In the genomic region with DNA sequence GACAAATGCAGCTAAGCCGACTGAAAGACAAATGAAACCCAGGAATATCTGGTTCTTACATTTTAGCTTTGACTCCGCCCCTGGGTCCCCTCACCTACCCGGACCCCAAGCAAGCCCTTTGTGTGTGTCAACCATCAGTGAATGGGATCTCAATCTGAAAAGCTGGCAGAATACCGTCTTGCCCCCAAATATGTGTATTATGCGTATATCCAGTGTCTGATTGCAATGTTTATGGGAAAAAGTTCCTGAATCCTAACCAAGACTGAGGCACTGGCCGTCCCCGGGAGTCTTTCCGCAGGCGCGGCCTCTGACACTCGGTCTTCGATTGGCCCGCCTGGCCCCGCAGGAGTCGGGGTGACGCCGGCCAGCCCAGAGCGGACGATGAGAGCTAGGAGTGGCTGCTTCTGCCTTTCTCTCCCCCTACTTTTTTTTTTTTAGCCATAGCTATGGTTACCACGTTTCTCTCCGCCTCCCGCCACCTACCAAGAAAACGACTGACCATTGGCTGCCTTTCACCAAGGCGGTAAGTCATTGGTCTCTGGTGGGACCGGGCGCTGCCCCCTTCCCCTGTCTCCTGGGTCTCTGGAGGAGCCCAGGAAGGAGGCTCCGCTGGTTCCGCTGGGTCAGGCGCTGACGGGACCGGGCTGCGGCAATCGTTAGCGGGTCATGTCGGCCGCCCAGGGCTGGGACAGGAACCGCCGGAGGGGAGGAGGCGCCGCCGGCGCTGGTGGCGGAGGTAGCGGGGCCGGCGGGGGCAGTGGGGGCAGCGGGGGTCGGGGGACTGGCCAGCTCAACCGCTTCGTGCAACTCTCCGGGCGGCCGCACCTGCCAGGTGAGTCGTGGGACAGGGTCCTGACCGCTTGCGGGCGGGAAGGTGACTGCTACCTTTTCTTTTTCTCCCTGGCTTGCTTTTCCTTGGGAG, we compare ENCODE assay signal across 8 cellular contexts. TPM values are rescaled to one million over a fixed set of nuclear protein-coding genes. Genes with fewer than 3 reads are reported as not detected.
A peak's percentile ranks its signal among the peaks of the same experiment; 100 is the strongest.
DNase-seq lines count a peak whose midpoint lies in the region; ATAC-seq, FAIRE-seq and TF ChIP-seq lines count a peak whose summit lies in the region.

A gene with protein sequence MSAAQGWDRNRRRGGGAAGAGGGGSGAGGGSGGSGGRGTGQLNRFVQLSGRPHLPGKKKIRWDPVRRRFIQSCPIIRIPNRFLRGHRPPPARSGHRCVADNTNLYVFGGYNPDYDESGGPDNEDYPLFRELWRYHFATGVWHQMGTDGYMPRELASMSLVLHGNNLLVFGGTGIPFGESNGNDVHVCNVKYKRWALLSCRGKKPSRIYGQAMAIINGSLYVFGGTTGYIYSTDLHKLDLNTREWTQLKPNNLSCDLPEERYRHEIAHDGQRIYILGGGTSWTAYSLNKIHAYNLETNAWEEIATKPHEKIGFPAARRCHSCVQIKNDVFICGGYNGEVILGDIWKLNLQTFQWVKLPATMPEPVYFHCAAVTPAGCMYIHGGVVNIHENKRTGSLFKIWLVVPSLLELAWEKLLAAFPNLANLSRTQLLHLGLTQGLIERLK (plus strand): TSS at position 557 of the 922 bp plus-strand sequence. CDS start 110 bp downstream, at position 667.

- H4K20me1 ChIP-seq in IMR-90 (ENCODE audit: insufficient read depth, low read length) (peaks cover 5% of the 10 kb centered on the region; the same call in 1 of the 2 replicates), endothelial cell of umbilical vein (replicated peaks; ENCODE audit: control insufficient read depth, extremely low read depth, insufficient read depth, low read length) (no peaks in the 10 kb centered on the region)

- no peaks in the 10 kb centered on the region for H3K27me3 ChIP-seq in IMR-90 (ENCODE audit: control insufficient read depth, insufficient read depth, low read length)
- no peaks in the 10 kb centered on the region for H3K27me3 ChIP-seq in endothelial cell of umbilical vein (ENCODE audit: control insufficient read depth in 2 of 2, insufficient read depth in 2 of 2, low read length in 2 of 2)

- H2BK120ac ChIP-seq in IMR-90 (ENCODE audit: low read depth, low read length) = peak within 1 kb of the TSS; percentile 75

- intact Hi-C loops in IMR-90 (cut with micrococcal nuclease) (loop anchor here (5.0 to 10.0 kb wide), 3 partner anchors 115 to 492 kb away; no protein-coding TSS in a partner anchor), endothelial cell of umbilical vein (cut with micrococcal nuclease) (loop anchor here (5.0 kb wide), 1 partner anchor 372 kb away; the partner anchor contains the start of gene CEP41)

- H3K36me3 ChIP-seq in IMR-90 (ENCODE audit: control insufficient read depth, insufficient read depth, low read length) (no peaks in the 10 kb centered on the region), endothelial cell of umbilical vein (ENCODE audit: control insufficient read depth in 2 of 2, extremely low read depth in 1 of 2, insufficient read depth in 2 of 2, low read length in 2 of 2) (no peaks in the 10 kb centered on the region)

- CTCF ChIA-PET in IMR-90 (lab: Yijun Ruan, JAX) (interaction anchor here (0.6 to 1.3 kb wide), 4 partner anchors 17 to 373 kb away, joined by 3 to 4 read pairs (median 4); no protein-coding TSS in a partner anchor), endothelial cell of umbilical vein (lab: Charles Lee) (interaction anchor here (0.9 to 4.2 kb wide), 11 partner anchors 9 to 688 kb away, joined by 3 to 127 read pairs (median 4); partner anchors contain the start of gene TMEM209)

- TF ChIP-seq POLR2A in IMR-90 (IDR thresholded peaks at IDR 0.05; ENCODE audit: low read depth, low read length) = no peak
- TF ChIP-seq POLR2A in endothelial cell of umbilical vein (IDR thresholded peaks at IDR 0.05; ENCODE audit: low read depth, low read length) = peak; percentile 76

- TF ChIP-seq CTCF in IMR-90 (conservative IDR thresholded peaks at IDR 0.05; ENCODE audit: low read depth, low read length) = no peak
- TF ChIP-seq CTCF in endothelial cell of umbilical vein (IDR thresholded peaks at IDR 0.05; ENCODE audit: extremely low read depth in 1 of 2, insufficient read depth in 1 of 2, low read depth in 1 of 2, low read length in 2 of 2) = no peak

- H3K27ac ChIP-seq in IMR-90 (ENCODE audit: insufficient read depth, low read length) = peak within 1 kb of the TSS; percentile 60
- peak within 1 kb of the TSS; percentile 50 for H3K27ac ChIP-seq in endothelial cell of umbilical vein (ENCODE audit: insufficient read depth, low read depth, low read length)

- peaks cover 6% of the 10 kb centered on the region for H3K4me1 ChIP-seq in IMR-90 (ENCODE audit: control insufficient read depth, insufficient read depth, low read length)
- peaks cover 28% of the 10 kb centered on the region for H3K4me1 ChIP-seq in endothelial cell of umbilical vein (ENCODE audit: control insufficient read depth, extremely low read depth, insufficient read depth, low read length)

- peaks cover 8 to 39% of the 10 kb centered on the region in 2 experiments; a peak in 3 of 4 replicates for H3K79me1 ChIP-seq in IMR-90 (ENCODE audit: low read depth in 1 of 2, low read length in 2 of 2)

- peak within 1 kb of the TSS; percentile 94 for H4K91ac ChIP-seq in IMR-90 (ENCODE audit: insufficient read depth, low read depth, low read length)

- peak within 1 kb of the TSS; percentile 49; the same call in 1 of the 2 replicates for H3K56ac ChIP-seq in IMR-90 (ENCODE audit: extremely low read depth, insufficient read depth, low read length)

- peak within 1 kb of the TSS; percentile 96 to 100 for H4K8ac ChIP-seq in IMR-90 (ENCODE audit: low read depth in 2 of 2, low read length in 2 of 2)

- POLR2A ChIA-PET in IMR-90 (lab: Charles Lee; ENCODE audit: unreplicated experiment) (interaction anchor here (0.6 to 1.0 kb wide), 3 partner anchors 10 to 565 kb away, joined by 3 to 4 read pairs (median 4); partner anchors contain the start of gene ZC3HC1), endothelial cell of umbilical vein (lab: Charles Lee) (no interaction called here)

- DNase-seq in DMS 273 (lab: John Stamatoyannopoulos, UW; ENCODE audit: unreplicated experiment) (peak; percentile 100), IMR-90 (peak; percentile 99), OCI-M1 (lab: John Stamatoyannopoulos, UW) (peak; percentile 97), activated T-cell treated with anti-CD3 and anti-CD28 coated beads for 24 hours (ENCODE audit: low read depth) (peak; percentile 93), endothelial cell of umbilical vein (ENCODE audit: low read depth, low spot score) (peak; percentile 99), middle frontal gyrus (ENCODE audit: extremely low spot score, low spot score) (peak; percentile 97)
- DNase-seq in stimulated activated CD8-positive, alpha-beta memory T cell treated with anti-CD3 and anti-CD28 coated beads, Interleukin-2, amount 100 ng/mL, for 48 hours (ENCODE audit: low read depth in 2 of 2) = peak; percentile 83 to 90

- BruUV-seq in IMR-90 (replicated peaks; lab: Mats Ljungman, UMichigan) (no TSS peak), endothelial cell of umbilical vein (replicated peaks; lab: Mats Ljungman, UMichigan) (TSS peak; percentile 76)

- peak within 1 kb of the TSS; percentile 91; the same call in 1 of the 2 replicates for H3K23ac ChIP-seq in IMR-90 (ENCODE audit: low read depth, low read length)

- H3K79me2 ChIP-seq in endothelial cell of umbilical vein (ENCODE audit: control insufficient read depth, insufficient read depth, low read length) = peaks cover 35% of the 10 kb centered on the region

- H3K9me3 ChIP-seq in IMR-90 (ENCODE audit: control insufficient read depth, insufficient read depth, low read length) = no peaks in the 10 kb centered on the region
- no peaks in the 10 kb centered on the region for H3K9me3 ChIP-seq in endothelial cell of umbilical vein (replicated peaks; ENCODE audit: control insufficient read depth, insufficient read depth, low read length)

- H3K4ac ChIP-seq in IMR-90 (ENCODE audit: low read depth, low read length) = peak within 1 kb of the TSS; percentile 88

- dilution Hi-C loops in IMR-90 (cut with HindIII; ENCODE audit: low sequenced_read_pairs, unreplicated experiment) (no loop called here), endothelial cell of umbilical vein (cut with MboI; ENCODE audit: extremely low pct_ligation_motif_present, low sequenced_read_pairs) (no loop called here)

- peak within 1 kb of the TSS; percentile 83 for H3K9ac ChIP-seq in IMR-90 (ENCODE audit: low read depth, low read length)
- H3K9ac ChIP-seq in endothelial cell of umbilical vein (replicated peaks; ENCODE audit: extremely low read depth, insufficient read depth, low read length) = peak within 1 kb of the TSS; percentile 85

- H4K5ac ChIP-seq in IMR-90 (ENCODE audit: low read depth, low read length) = peak within 1 kb of the TSS; percentile 90

- in situ Hi-C loops in IMR-90 (cut with MboI; ENCODE audit: low sequenced_read_pairs) = loop anchor here (10.0 kb wide), 3 partner anchors 415 to 685 kb away; no protein-coding TSS in a partner anchor

- H2AFZ ChIP-seq in IMR-90 (replicated peaks; ENCODE audit: low read length, poor library complexity) = peak within 1 kb of the TSS; percentile 95
- peak within 1 kb of the TSS; percentile 99 for H2AFZ ChIP-seq in endothelial cell of umbilical vein (ENCODE audit: low read depth, low read length)

- H3K4me3 ChIP-seq in IMR-90 (ENCODE audit: insufficient read depth, low read depth, low read length) (peak within 1 kb of the TSS; percentile 87), endothelial cell of umbilical vein (replicated peaks in 1 of 3; ENCODE audit: insufficient read depth in 1 of 3, low read depth in 1 of 3, low read length in 3 of 3) (peak within 1 kb of the TSS; percentile 68 to 94 (median 84))

- H3K9me1 ChIP-seq in IMR-90 (ENCODE audit: insufficient read depth, low read length) (no peaks in the 10 kb centered on the region; the same call in 1 of the 2 replicates), endothelial cell of umbilical vein (replicated peaks; ENCODE audit: control insufficient read depth, extremely low read depth, insufficient read depth, low read length) (no peaks in the 10 kb centered on the region)

- WGBS in IMR-90 (ENCODE audit: extremely low coverage in 2 of 2, insufficient read length in 1 of 2), 2 experiments = 2% methylated on average over 8 of the region's 57 CpGs; no CpG with 5 or more reads in 1 of the 2 experiments

- peak within 1 kb of the TSS; percentile 97 for H3K14ac ChIP-seq in IMR-90 (replicated peaks; ENCODE audit: low read depth, low read length)

- peak; percentile 98 for ATAC-seq in GM21528 (IDR thresholded peaks at IDR 0.05; ENCODE audit: low FRiP score, unreplicated experiment)
- peak; percentile 96 for ATAC-seq in IMR-90 (ENCODE audit: low read depth)

- peak within 1 kb of the TSS; percentile 65 for H2BK5ac ChIP-seq in IMR-90 (ENCODE audit: low read depth, low read length, poor library complexity, severe bottlenecking)

- H3K4me2 ChIP-seq in IMR-90 (ENCODE audit: low read depth, low read length) (peak within 1 kb of the TSS; percentile 99), endothelial cell of umbilical vein (ENCODE audit: insufficient read depth, low read length) (peak within 1 kb of the TSS; percentile 99)

- H3K18ac ChIP-seq in IMR-90 (ENCODE audit: low read depth, low read length) = peak within 1 kb of the TSS; percentile 35

- H2BK20ac ChIP-seq in IMR-90 (ENCODE audit: low read depth, low read length) = peak within 1 kb of the TSS; percentile 54; the same call in 1 of the 2 replicates

- FAIRE-seq in endothelial cell of umbilical vein (lab: Jason Lieb, UNC) = peak; percentile 98

- peak within 1 kb of the TSS; percentile 70 for H2AK9ac ChIP-seq in IMR-90 (replicated peaks; ENCODE audit: low read depth, low read length, poor library complexity)

- H2AK5ac ChIP-seq in IMR-90 (ENCODE audit: low read depth, low read length) = no peak within 1 kb of the TSS

- no peak for TF ChIP-seq RAD21 in IMR-90 (IDR thresholded peaks at IDR 0.05; ENCODE audit: low read length)

- H2BK15ac ChIP-seq in IMR-90 (ENCODE audit: low read depth, low read length) = peak within 1 kb of the TSS; percentile 91; the same call in 2 of the 3 replicates

RNA-seq across cellular contexts. Expression of the gene that starts here (rescaled TPM):
- 27.1 and 34.2 TPM in 2 replicates for total RNA-seq in IMR-90 (2012; rRNA removed)
- polyA plus RNA-seq in IMR-90 (2012; rRNA removed) = 12.4 and 13.3 TPM in 2 replicates
- 3.1 and 3.2 TPM in 2 replicates for polyA plus RNA-seq in IMR-90 (2012; cell fraction: cytosol; rRNA removed)
- polyA plus RNA-seq in IMR-90 (2012; cell fraction: nucleus; rRNA removed; ENCODE audit: low replicate concordance) = 6.6 and 35.5 TPM in 2 replicates
- 28.6 and 31.3 TPM in 2 replicates for total RNA-seq in endothelial cell of umbilical vein
- polyA plus RNA-seq in endothelial cell of umbilical vein = 12.8 and 14.9 TPM in 2 replicates
- 14.3 and 16.3 TPM in 2 replicates for polyA plus RNA-seq in endothelial cell of umbilical vein (2011; cell fraction: cytosol; rRNA removed)
- 31.8 and 33.4 TPM in 2 replicates for polyA plus RNA-seq in endothelial cell of umbilical vein (2011; cell fraction: nucleus; rRNA removed)
- polyA plus RNA-seq in endothelial cell of umbilical vein (2012) = 19.4 and 24.4 TPM in 2 replicates
- 48.3 and 50.1 TPM in 2 replicates for polyA minus RNA-seq in endothelial cell of umbilical vein
- 25.3 TPM for polyA minus RNA-seq in endothelial cell of umbilical vein (2011; cell fraction: cytosol; rRNA and poly(A)+ RNA removed)
- 18.3 and 19.4 TPM in 2 replicates for polyA minus RNA-seq in endothelial cell of umbilical vein (2011; cell fraction: nucleus; rRNA and poly(A)+ RNA removed)

Comparison
In these comparisons a context has a peak if more than half of its experiments do, and no peak if none do; other contexts are left out.
1. Peak in every context shown above with its lines: DNase-seq, ATAC-seq, H3K4me3 ChIP-seq and H3K27ac ChIP-seq.